ENCODE assay signal across 9 cellular contexts in the genomic region with DNA sequence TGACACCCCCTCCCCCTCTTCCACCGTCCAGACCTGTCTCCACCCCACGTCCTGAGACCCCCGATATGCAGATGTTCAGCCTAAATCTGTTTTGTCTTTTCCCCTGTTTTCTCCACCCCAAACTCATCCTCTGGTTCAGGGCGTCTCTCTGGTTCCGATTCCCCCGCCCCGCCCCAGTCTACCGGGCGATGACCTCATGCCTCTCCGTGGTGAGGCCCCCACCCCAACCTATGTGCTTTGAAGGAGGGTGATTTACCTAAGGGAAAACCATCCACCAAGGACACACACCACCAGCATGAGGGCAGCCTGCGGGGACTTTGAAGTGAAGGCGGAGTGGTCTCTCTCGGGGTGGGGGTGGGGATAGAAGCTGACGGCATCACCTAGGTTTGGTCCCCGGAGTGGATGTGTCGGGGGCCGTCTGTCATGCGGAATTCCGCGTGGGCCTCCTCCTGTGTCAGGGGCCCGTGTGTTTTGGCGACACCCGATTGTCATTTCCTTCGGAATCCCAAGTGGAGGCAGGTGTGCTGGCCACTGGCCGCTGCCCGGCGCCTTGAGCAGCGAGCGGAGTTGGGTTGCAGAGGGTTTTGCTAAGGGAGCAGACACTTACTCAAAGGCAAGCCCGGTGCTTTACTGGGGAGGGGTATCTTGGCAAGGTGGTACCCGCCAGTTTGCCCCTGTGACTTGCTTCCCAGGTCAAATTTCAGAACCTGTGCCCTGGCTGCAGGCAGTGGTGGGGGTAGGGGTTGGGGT. TPM values are rescaled to one million over a fixed set of nuclear protein-coding genes. Genes with fewer than 3 reads are reported as not detected.
DNase-seq lines count a peak whose midpoint lies in the region; ATAC-seq, FAIRE-seq and TF ChIP-seq lines count a peak whose summit lies in the region.
"Had no signal": no experiment of that assay in that cellular context is flagged by ENCODE, and none has a peak within 500 bp of the region (broad histone marks: within the 10 kb centered on the region; RNA-seq: fewer than 3 reads in every experiment).

No MANE protein-coding gene starts in this region.

- RAD21 ChIA-PET in GM12878 (lab: Charles Lee; ENCODE audit: unreplicated experiment): interaction anchor here (0.7 kb wide), 1 partner anchor 1283 kb away, joined by 3 read pairs; no protein-coding TSS in a partner anchor

- H4K20me1 ChIP-seq in GM12878 (ENCODE audit: control insufficient read depth, insufficient read depth): no peaks in the 10 kb centered on the region

- SMC1A ChIA-PET in GM12878 (lab: Charles Lee; ENCODE audit: uncharacterized antibody, unreplicated experiment): no interaction called here

- peaks cover 0 to 1% of the 10 kb centered on the region in 2 experiments; a peak in 3 of 4 replicates for H3K36me3 ChIP-seq in GM12878 (ENCODE audit: control insufficient read depth in 2 of 2, insufficient read depth in 2 of 2, low read length in 1 of 2)

- peak; percentile 17 for DNase-seq in NCI-H2196 treated with DMSO at 0.1 percent for 48 hours (lab: John Stamatoyannopoulos, UW; ENCODE audit: unreplicated experiment)
- no peak for DNase-seq in GM12878 (ENCODE audit: low read depth, low spot score)
- DNase-seq in kidney tubule cell (ENCODE audit: low spot score): peak; percentile 30
- DNase-seq in stimulated activated naive B cell treated with anti-CD40 and anti-IgM and Interleukin-4, amounts not matched to agents 10 μg/mL and 1 μg/mL and 100 μg/mL, for 72 hours: no peak
- no peak for DNase-seq in NCI-H345 treated with DMSO at 0.1 percent for 48 hours (lab: John Stamatoyannopoulos, UW; ENCODE audit: unreplicated experiment)
- DNase-seq in GM10248 (ENCODE audit: extremely low spot score): no peak
- DNase-seq in NCI-H446 treated with DMSO at 0.1 percent for 48 hours (lab: John Stamatoyannopoulos, UW): no peak

- TF ChIP-seq RAD21 in GM12878 (IDR thresholded peaks at IDR 0.05; ENCODE audit: insufficient read depth, low read depth, low read length): no peak

- 63% methylated on average over 31 of the region's 31 CpGs for WGBS in GM12878 (ENCODE audit: insufficient coverage, insufficient replicate concordance, low lambda C conversion rate, missing lambda C conversion rate)

- H3K4me2 ChIP-seq in GM12878 (ENCODE audit: control insufficient read depth, insufficient read depth): peak overlapping the region; percentile 66

- no peak for FAIRE-seq in GM12878 (lab: Jason Lieb, UNC)

- TF ChIP-seq POLR2A in GM12878 (IDR thresholded peaks at IDR 0.05; ENCODE audit: low read depth, low read length): no peak

- no peak for TF ChIP-seq CTCF in C4-2B (conservative IDR thresholded peaks at IDR 0.05)
- TF ChIP-seq CTCF in GM12878 (IDR thresholded peaks at IDR 0.05 in 2 of 3, conservative IDR thresholded peaks at IDR 0.05 in 1 of 3; ENCODE audit: control insufficient read depth in 2 of 3, extremely low read depth in 1 of 3, insufficient read depth in 1 of 3, low read depth in 3 of 3, low read length in 3 of 3): no peak
- TF ChIP-seq CTCF in GM10248 (IDR thresholded peaks at IDR 0.05; ENCODE audit: control extremely low read depth, extremely low read depth, low read depth, missing control alignments): no peak

- H3K4me3 ChIP-seq in GM12878: peak overlapping the region; percentile 99

- no peaks in the 10 kb centered on the region for H3K9me3 ChIP-seq in GM12878 (replicated peaks; ENCODE audit: control insufficient read depth, insufficient read depth, low read length)

- H3K4me1 ChIP-seq in GM12878 (ENCODE audit: control insufficient read depth, insufficient read depth, low read length): peaks cover 7% of the 10 kb centered on the region

- peak overlapping the region; percentile 87 for H3K9ac ChIP-seq in GM12878 (ENCODE audit: control insufficient read depth, insufficient read depth, low read length)

- in situ Hi-C loops in GM12878 (cut with MboI): no loop called here

- H3K79me2 ChIP-seq in GM12878 (ENCODE audit: control insufficient read depth, insufficient read depth, low read length): peaks cover 46% of the 10 kb centered on the region

- intact Hi-C loops in GM12878 (cut with micrococcal nuclease; ENCODE audit: unreplicated experiment): no loop called here

- no peaks in the 10 kb centered on the region for H3K9me3 Mint-ChIP-seq in stimulated activated naive B cell treated with anti-CD40 and anti-IgM and Interleukin-4, amounts not matched to agents 10 μg/mL and 1 μg/mL and 100 μg/mL, for 72 hours

- TSS peak; percentile 63 for BruUV-seq in GM12878 (replicated peaks; lab: Mats Ljungman, UMichigan)

- no peak overlapping the region for H2AFZ ChIP-seq in GM12878 (ENCODE audit: control insufficient read depth, low read depth, low read length)

- H3K27me3 Mint-ChIP-seq in stimulated activated naive B cell treated with anti-CD40 and anti-IgM and Interleukin-4, amounts not matched to agents 10 μg/mL and 1 μg/mL and 100 μg/mL, for 72 hours: no peaks in the 10 kb centered on the region

- H3K36me3 Mint-ChIP-seq in stimulated activated naive B cell treated with anti-CD40 and anti-IgM and Interleukin-4, amounts not matched to agents 10 μg/mL and 1 μg/mL and 100 μg/mL, for 72 hours: peaks cover 23% of the 10 kb centered on the region in 2 donors

- H3K27ac ChIP-seq in C4-2B: peak overlapping the region; percentile 95
- H3K27ac ChIP-seq in GM12878 (ENCODE audit: control insufficient read depth, insufficient read depth): 0 out of 2 replicates have a peak overlapping the region, but pooled peaks have one; percentile 31

- H3K27ac Mint-ChIP-seq in stimulated activated naive B cell treated with anti-CD40 and anti-IgM and Interleukin-4, amounts not matched to agents 10 μg/mL and 1 μg/mL and 100 μg/mL, for 72 hours: peak overlapping the region; percentile 96

- no peak for ATAC-seq in GM12878
- no peak for ATAC-seq in stimulated activated naive B cell treated with anti-CD40 and anti-IgM and Interleukin-4, amounts not matched to agents 10 μg/mL and 1 μg/mL and 100 μg/mL, for 72 hours (replicated peaks)

- peak overlapping the region; percentile 88 for H3K4me3 Mint-ChIP-seq in stimulated activated naive B cell treated with anti-CD40 and anti-IgM and Interleukin-4, amounts not matched to agents 10 μg/mL and 1 μg/mL and 100 μg/mL, for 72 hours

- CTCF ChIA-PET in GM12878 (lab: Yijun Ruan, JAX): no interaction called here
- CTCF ChIA-PET in GM10248 (lab: Yijun Ruan, JAX): no interaction called here

- POLR2A ChIA-PET in GM12878 (lab: Charles Lee): interaction anchor here (0.6 kb wide), 1 partner anchor 336 kb away, joined by 4 read pairs; no protein-coding TSS in a partner anchor
- POLR2A ChIA-PET in GM10248 (lab: Yijun Ruan, JAX): no interaction called here

- peaks cover 36 to 65% of the 10 kb centered on the region in 2 donors for H3K4me1 Mint-ChIP-seq in stimulated activated naive B cell treated with anti-CD40 and anti-IgM and Interleukin-4, amounts not matched to agents 10 μg/mL and 1 μg/mL and 100 μg/mL, for 72 hours

- no peaks in the 10 kb centered on the region for H3K27me3 ChIP-seq in GM12878 (replicated peaks in 1 of 2; ENCODE audit: control insufficient read depth in 2 of 2, insufficient read depth in 2 of 2, low read length in 1 of 2)

- no peak for TF ChIP-seq EP300 in GM12878 (IDR thresholded peaks at IDR 0.05; ENCODE audit: borderline replicate concordance in 1 of 2, control insufficient read depth in 1 of 2, low read depth in 2 of 2, low read length in 2 of 2)

RNA-seq across cellular contexts. Expression of gene FZR1, which starts 1.4 kb away (rescaled TPM):
- total RNA-seq in GM12878 (2013; cell fraction: nucleolus; rRNA removed): 36.7 and 46.1 TPM in 2 replicates
- total RNA-seq in GM12878 (2014; rRNA removed) (30.6 and 35.1 TPM in 2 replicates), GM12878 (2014; rRNA removed; fragmentation: Illumina TruSeq; extraction: Trizol) (9.6 and 12.3 TPM in 2 replicates), GM12878 (2021) (42.8 and 44.2 TPM in 2 replicates)
- 8.7 TPM for polyA plus RNA-seq in GM12878 (2011; ENCODE audit: low read depth)
- polyA plus RNA-seq in GM12878 (2011; rRNA removed) (13.0 and 28.1 TPM in 2 replicates), GM12878 (2014; fragmentation: Illumina TruSeq; extraction: Trizol) (2.2 and 15.4 TPM in 2 replicates), GM12878 (2014; fragmentation: Nextera tagmentation; extraction: Ambion mirVana) (under 1 TPM; 0.11 to 0.55 TPM), GM12878 (2014; rRNA removed) (30.8 and 46.7 TPM in 2 replicates), GM12878 (2016; fragmentation: Nextera tagmentation; extraction: Ambion mirVana) (10 to 100 TPM; 33.5 to 36.2 TPM)
- 28.1 and 37.0 TPM in 2 replicates for polyA plus RNA-seq in GM12878 (2011; cell fraction: cytosol; rRNA removed)
- polyA plus RNA-seq in GM12878 (2011; cell fraction: nucleus; rRNA removed): 131 and 138 TPM in 2 replicates
- 25.6 and 34.9 TPM in 2 replicates for polyA plus RNA-seq in GM12878 (2012)
- 17.0 and 37.1 TPM in 2 replicates for polyA minus RNA-seq in GM12878 (2011; rRNA and poly(A)+ RNA removed)
- 20.7 and 28.9 TPM in 2 replicates for polyA minus RNA-seq in GM12878 (2011; cell fraction: cytosol; rRNA and poly(A)+ RNA removed)
- polyA minus RNA-seq in GM12878 (2011; cell fraction: nucleus; rRNA and poly(A)+ RNA removed): 23.3 and 26.6 TPM in 2 replicates

RNA-seq across cellular contexts. Expression of gene DOHH, which starts 7.1 kb away (rescaled TPM):
- total RNA-seq in GM12878 (2013; cell fraction: nucleolus; rRNA removed): 3.1 and 3.9 TPM in 2 replicates
- 20.2 and 25.4 TPM in 2 replicates for total RNA-seq in GM12878 (2014; rRNA removed)
- 2.6 and 3.0 TPM in 2 replicates for total RNA-seq in GM12878 (2014; rRNA removed; fragmentation: Illumina TruSeq; extraction: Trizol)
- total RNA-seq in GM12878 (2021): 17.7 and 19.3 TPM in 2 replicates
- 2.6 TPM for polyA plus RNA-seq in GM12878 (2011; ENCODE audit: low read depth)
- 1.8 and 4.0 TPM in 2 replicates for polyA plus RNA-seq in GM12878 (2011; rRNA removed)
- 6.4 and 14.7 TPM in 2 replicates for polyA plus RNA-seq in GM12878 (2011; cell fraction: cytosol; rRNA removed)
- 6.1 and 11.3 TPM in 2 replicates for polyA plus RNA-seq in GM12878 (2011; cell fraction: nucleus; rRNA removed)
- polyA plus RNA-seq in GM12878 (2012): 10.7 and 13.5 TPM in 2 replicates
- 0.22 and 0.48 TPM in 2 replicates for polyA plus RNA-seq in GM12878 (2014; fragmentation: Illumina TruSeq; extraction: Trizol)
- under 1 TPM; 0.11 to 0.38 TPM for polyA plus RNA-seq in GM12878 (2014; fragmentation: Nextera tagmentation; extraction: Ambion mirVana)
- 19.7 and 24.6 TPM in 2 replicates for polyA plus RNA-seq in GM12878 (2014; rRNA removed)
- polyA plus RNA-seq in GM12878 (2016; fragmentation: Nextera tagmentation; extraction: Ambion mirVana): 10 to 100 TPM; 23.5 to 28.6 TPM
- 1.2 and 4.4 TPM in 2 replicates for polyA minus RNA-seq in GM12878 (2011; rRNA and poly(A)+ RNA removed)
- polyA minus RNA-seq in GM12878 (2011; cell fraction: cytosol; rRNA and poly(A)+ RNA removed): 4.1 and 5.2 TPM in 2 replicates
- 2.8 and 4.8 TPM in 2 replicates for polyA minus RNA-seq in GM12878 (2011; cell fraction: nucleus; rRNA and poly(A)+ RNA removed)

RNA-seq across cellular contexts. Expression of gene SMIM44, which starts 24.3 kb away (rescaled TPM):
- not detected in 2 replicates for total RNA-seq in GM12878 (2013; cell fraction: nucleolus; rRNA removed)
- total RNA-seq in GM12878 (2014; rRNA removed) (not detected in 2 replicates), GM12878 (2014; rRNA removed; fragmentation: Illumina TruSeq; extraction: Trizol) (not detected in 2 replicates), GM12878 (2021) (not detected in 2 replicates)
- not detected for polyA plus RNA-seq in GM12878 (2011; ENCODE audit: low read depth)
- polyA plus RNA-seq in GM12878 (2011; rRNA removed) (not detected in 2 replicates), GM12878 (2014; fragmentation: Illumina TruSeq; extraction: Trizol) (not detected in 2 replicates), GM12878 (2014; fragmentation: Nextera tagmentation; extraction: Ambion mirVana) (not detected), GM12878 (2014; rRNA removed) (not detected in 2 replicates), GM12878 (2016; fragmentation: Nextera tagmentation; extraction: Ambion mirVana) (not detected)
- not detected in 2 replicates for polyA plus RNA-seq in GM12878 (2011; cell fraction: cytosol; rRNA removed)
- polyA plus RNA-seq in GM12878 (2011; cell fraction: nucleus; rRNA removed): not detected in 2 replicates
- polyA plus RNA-seq in GM12878 (2012): not detected in 2 replicates
- polyA minus RNA-seq in GM12878 (2011; rRNA and poly(A)+ RNA removed): not detected in 2 replicates
- not detected in 2 replicates for polyA minus RNA-seq in GM12878 (2011; cell fraction: cytosol; rRNA and poly(A)+ RNA removed)
- polyA minus RNA-seq in GM12878 (2011; cell fraction: nucleus; rRNA and poly(A)+ RNA removed): not detected in 2 replicates
- total RNA-seq: lower leg skin had no signal

RNA-seq across cellular contexts. Expression of gene SMIM24, which starts 27.2 kb away (rescaled TPM):
- total RNA-seq in GM12878 (2013; cell fraction: nucleolus; rRNA removed): not detected in 2 replicates
- total RNA-seq in GM12878 (2014; rRNA removed) (0.17 TPM in 1 of 2 replicates, not detected in the other), GM12878 (2014; rRNA removed; fragmentation: Illumina TruSeq; extraction: Trizol) (0.41 TPM in 1 of 2 replicates, not detected in the other), GM12878 (2021) (0.36 TPM in 1 of 2 replicates, not detected in the other)
- polyA plus RNA-seq in GM12878 (2011; ENCODE audit: low read depth): 2.4 TPM
- polyA plus RNA-seq in GM12878 (2011; rRNA removed) (0.22 TPM in 1 of 2 replicates, not detected in the other), GM12878 (2014; fragmentation: Illumina TruSeq; extraction: Trizol) (0.24 TPM in 1 of 2 replicates, not detected in the other), GM12878 (2014; fragmentation: Nextera tagmentation; extraction: Ambion mirVana) (under 1 TPM; 0.14 to 0.44 TPM), GM12878 (2014; rRNA removed) (not detected in 2 replicates), GM12878 (2016; fragmentation: Nextera tagmentation; extraction: Ambion mirVana) (not detected)
- polyA plus RNA-seq in GM12878 (2011; cell fraction: cytosol; rRNA removed): 0.22 and 0.49 TPM in 2 replicates
- 0.21 TPM in 1 of 2 replicates, not detected in the other for polyA plus RNA-seq in GM12878 (2011; cell fraction: nucleus; rRNA removed)
- polyA plus RNA-seq in GM12878 (2012): 0.76 and 0.87 TPM in 2 replicates
- not detected in 2 replicates for polyA minus RNA-seq in GM12878 (2011; rRNA and poly(A)+ RNA removed)
- polyA minus RNA-seq in GM12878 (2011; cell fraction: cytosol; rRNA and poly(A)+ RNA removed): not detected in 2 replicates
- not detected in 2 replicates for polyA minus RNA-seq in GM12878 (2011; cell fraction: nucleus; rRNA and poly(A)+ RNA removed)

RNA-seq across cellular contexts. Expression of gene TEKTIP1, which starts 31.4 kb away (rescaled TPM):
- total RNA-seq in GM12878 (2013; cell fraction: nucleolus; rRNA removed): not detected in 2 replicates
- total RNA-seq in GM12878 (2014; rRNA removed) (not detected in 2 replicates), GM12878 (2014; rRNA removed; fragmentation: Illumina TruSeq; extraction: Trizol) (not detected in 2 replicates), GM12878 (2021) (1.7 and 2.6 TPM in 2 replicates)
- polyA plus RNA-seq in GM12878 (2011; ENCODE audit: low read depth): not detected
- polyA plus RNA-seq in GM12878 (2011; rRNA removed) (0.18 TPM in 1 of 2 replicates, not detected in the other), GM12878 (2014; fragmentation: Illumina TruSeq; extraction: Trizol) (not detected in 2 replicates), GM12878 (2014; fragmentation: Nextera tagmentation; extraction: Ambion mirVana) (not detected), GM12878 (2014; rRNA removed) (0.69 and 1.1 TPM in 2 replicates), GM12878 (2016; fragmentation: Nextera tagmentation; extraction: Ambion mirVana) (under 1 TPM; 0.45 to 0.60 TPM)
- polyA plus RNA-seq in GM12878 (2011; cell fraction: cytosol; rRNA removed): 0.10 and 0.25 TPM in 2 replicates
- 5.2 and 5.7 TPM in 2 replicates for polyA plus RNA-seq in GM12878 (2011; cell fraction: nucleus; rRNA removed)
- polyA plus RNA-seq in GM12878 (2012): 0.62 and 1.1 TPM in 2 replicates
- polyA minus RNA-seq in GM12878 (2011; rRNA and poly(A)+ RNA removed): not detected in 2 replicates
- not detected in 2 replicates for polyA minus RNA-seq in GM12878 (2011; cell fraction: cytosol; rRNA and poly(A)+ RNA removed)
- 0.77 TPM in 1 of 2 replicates, not detected in the other for polyA minus RNA-seq in GM12878 (2011; cell fraction: nucleus; rRNA and poly(A)+ RNA removed)

Comparison
In these comparisons a context has a peak if more than half of its experiments do, and no peak if none do; other contexts are left out.
1. DNase-seq: peak in NCI-H2196 treated with DMSO at 0.1 percent for 48 hours (single experiment) and kidney tubule cell (single experiment); none in GM12878 (single experiment), stimulated activated naive B cell treated with anti-CD40 and anti-IgM and Interleukin-4, amounts not matched to agents 10 μg/mL and 1 μg/mL and 100 μg/mL, for 72 hours (single experiment), NCI-H345 treated with DMSO at 0.1 percent for 48 hours (single experiment), GM10248 (single experiment) and NCI-H446 treated with DMSO at 0.1 percent for 48 hours (single experiment).